ENCODE assay signal across 13 cellular contexts in genomic region chr18:45588284-45588683, GRCh38. TPM values are rescaled to one million over a fixed set of nuclear protein-coding genes. Genes with fewer than 3 reads are reported as not detected.
A peak's percentile ranks its signal among the peaks of the same experiment; 100 is the strongest.
DNase-seq lines count a peak whose midpoint lies in the region; ATAC-seq and TF ChIP-seq lines count a peak whose summit lies in the region.
"Had no signal": no experiment of that assay in that cellular context is flagged by ENCODE, and none has a peak within 500 bp of the region (broad histone marks: within the 10 kb centered on the region; RNA-seq: fewer than 3 reads in every experiment).

No MANE protein-coding gene starts in this region.

- no peak overlapping the region for H2AFZ ChIP-seq in PC-9

- H3K4me3 ChIP-seq in endodermal cell (ENCODE audit: low read length) (no peak overlapping the region), mucosa of descending colon (no peak overlapping the region), upper lobe of left lung (no peak overlapping the region), PC-9 (no peak overlapping the region)

- no TSS peak for BruUV-seq in PC-9 (replicated peaks; lab: Mats Ljungman, UMichigan)

- no peaks in the 10 kb centered on the region for H4K20me1 ChIP-seq in PC-9 (ENCODE audit: insufficient read depth)

- no peaks in the 10 kb centered on the region for H3K79me2 ChIP-seq in PC-9 (ENCODE audit: low read depth)

- no peak overlapping the region for H3K4me3 Mint-ChIP-seq in endodermal cell
- H3K4me3 Mint-ChIP-seq: naive B cell had no signal

- no peak overlapping the region for H3K27ac Mint-ChIP-seq in endodermal cell
- H3K27ac Mint-ChIP-seq: naive B cell had no signal

- H3K27me3 ChIP-seq in endodermal cell (ENCODE audit: control insufficient read depth, insufficient read depth, low read length, poor library complexity, severe bottlenecking) = no peaks in the 10 kb centered on the region
- no peaks in the 10 kb centered on the region for H3K27me3 ChIP-seq in upper lobe of left lung
- H3K27me3 ChIP-seq in PC-9 (ENCODE audit: insufficient read depth, low read depth) = peaks cover 4% of the 10 kb centered on the region; the same call in 1 of the 2 replicates

- POLR2A ChIA-PET in HEK293T (lab: Yijun Ruan, JAX) = interaction anchor here (2.0 kb wide), 1 partner anchor 16 kb away, joined by 4 read pairs; no protein-coding TSS in a partner anchor
- POLR2A ChIA-PET in PC-9 (lab: Charles Lee; ENCODE audit: unreplicated experiment) = no interaction called here

- no peak overlapping the region for H3K4me2 ChIP-seq in PC-9

- H3K36me3 Mint-ChIP-seq in endodermal cell (ENCODE audit: low read depth) = no peaks in the 10 kb centered on the region
- H3K36me3 Mint-ChIP-seq: naive B cell had no signal

- H3K9me3 Mint-ChIP-seq in endodermal cell = no peaks in the 10 kb centered on the region

- TF ChIP-seq EP300 in upper lobe of left lung (IDR thresholded peaks at IDR 0.05) = no peak

- H3K9me3 ChIP-seq in endodermal cell (ENCODE audit: control insufficient read depth, low read length) (peaks cover 7% of the 10 kb centered on the region), mucosa of descending colon (no peaks in the 10 kb centered on the region), upper lobe of left lung (no peaks in the 10 kb centered on the region), PC-9 (ENCODE audit: insufficient read depth, low read depth) (no peaks in the 10 kb centered on the region)

- TF ChIP-seq POLR2A in upper lobe of left lung (IDR thresholded peaks at IDR 0.05) = no peak

- CTCF ChIA-PET in HEK293T (lab: Yijun Ruan, JAX) = interaction anchor here (0.6 to 1.1 kb wide), 2 partner anchors 33 to 466 kb away, joined by 3 read pairs; no protein-coding TSS in a partner anchor
- CTCF ChIA-PET in PC-9 (lab: Charles Lee) = no interaction called here

- 90 to 100% methylated on average over 1 to 3 of the region's 3 CpGs for WGBS in endodermal cell (ENCODE audit: insufficient coverage in 1 of 2, insufficient read length in 1 of 2), 2 experiments
- whole genome bisulfite sequencing in upper lobe of left lung, 2 donors = 69 to 76% methylated on average over 3 of the region's 3 CpGs

- TF ChIP-seq CTCF in endodermal cell (conservative IDR thresholded peaks at IDR 0.05) = no peak
- TF ChIP-seq CTCF in mucosa of descending colon (IDR thresholded peaks at IDR 0.05) = no peak
- TF ChIP-seq CTCF in upper lobe of left lung (IDR thresholded peaks at IDR 0.05) = no peak
- no peak for TF ChIP-seq CTCF in PC-9 (conservative IDR thresholded peaks at IDR 0.05)

- H3K9ac ChIP-seq in endodermal cell (ENCODE audit: extremely low read depth, low read length, poor library complexity, severe bottlenecking) = no peak overlapping the region

- no peaks in the 10 kb centered on the region for H3F3A ChIP-seq in PC-9 (ENCODE audit: insufficient read depth, low read depth)

- intact Hi-C loops in mucosa of descending colon (cut with DNase I, micrococcal nuclease) (no loop called here), PC-9 (cut with micrococcal nuclease; ENCODE audit: unreplicated experiment) (no loop called here)

- H3K4me1 ChIP-seq in endodermal cell (ENCODE audit: control insufficient read depth, insufficient read depth, low read length) (no peaks in the 10 kb centered on the region), mucosa of descending colon (ENCODE audit: low read depth) (peaks cover 7% of the 10 kb centered on the region), upper lobe of left lung (peaks cover 0 to 2% (median 0%) of the 10 kb centered on the region in 4 donors), PC-9 (replicated peaks; ENCODE audit: insufficient read depth) (no peaks in the 10 kb centered on the region)

- no peaks in the 10 kb centered on the region for H3K9me2 ChIP-seq in PC-9 (ENCODE audit: insufficient read depth)

- H3K36me3 ChIP-seq in endodermal cell (ENCODE audit: control insufficient read depth, insufficient read depth, low read length) (no peaks in the 10 kb centered on the region), mucosa of descending colon (ENCODE audit: low read depth) (no peaks in the 10 kb centered on the region), upper lobe of left lung (no peaks in the 10 kb centered on the region), PC-9 (ENCODE audit: low read depth) (no peaks in the 10 kb centered on the region)
- H3K36me3 ChIP-seq: WERI-Rb-1 had no signal

- ATAC-seq in mucosa of descending colon (peak; percentile 25), upper lobe of left lung (ENCODE audit: low FRiP score in 2 of 2) (no peak), GM19463 (IDR thresholded peaks at IDR 0.05; ENCODE audit: unreplicated experiment) (no peak), HG02884 (IDR thresholded peaks at IDR 0.05; ENCODE audit: unreplicated experiment) (no peak)

- H3K27me3 Mint-ChIP-seq in endodermal cell (ENCODE audit: insufficient read depth) = no peaks in the 10 kb centered on the region

- DNase-seq in HEK293T (ENCODE audit: extremely low spot score) (no peak), endodermal cell (no peak), mucosa of descending colon (no peak), upper lobe of left lung (no peak), PC-9 (no peak)
- no peak for DNase-seq in stimulated activated CD4-positive, alpha-beta T cell treated with anti-CD3 and anti-CD28 coated beads, Interleukin-15, amount 100 ng/mL, for 24 hours
- DNase-seq: amygdala, naive B cell, NCI-H510A, SHP77 treated with DMSO at 0.1 percent for 48 hours, WERI-Rb-1 had no signal

- H3K27ac ChIP-seq in endodermal cell (ENCODE audit: low read depth, low read length) (peak overlapping the region; percentile 12), upper lobe of left lung (peak overlapping the region in 3 of 4 donors; percentile 19 to 42 (median 35)), PC-9 (no peak overlapping the region)
- H3K27ac ChIP-seq: WERI-Rb-1 had no signal

- H3K4me1 Mint-ChIP-seq in endodermal cell = peaks cover 13% of the 10 kb centered on the region
- H3K4me1 Mint-ChIP-seq: naive B cell had no signal

TF ChIP-seq in HEK293T, 16 proteins besides CTCF, POLR2A, EP300 and RAD21:
- TF ChIP-seq PKNOX1 (IDR thresholded peaks at IDR 0.05) = peak; percentile 43; the same call in 1 of the 2 replicates
- no peak for TF ChIP-seq CTBP1 (IDR thresholded peaks at IDR 0.05; ENCODE audit: borderline replicate concordance)

RNA-seq across cellular contexts. Expression of gene SLC14A2, which starts 27.0 kb away (rescaled TPM):
- total RNA-seq in endodermal cell = under 1 TPM in 1 of 2 donors, not detected in 1; 0.09 TPM
- 0.21 TPM for polyA plus RNA-seq in endodermal cell (2013, experiment 1 of 2)
- 0.33 TPM for polyA plus RNA-seq in endodermal cell (2013, experiment 2 of 2)
- total RNA-seq in mucosa of descending colon = under 1 TPM in 1 of 3 donors, not detected in 2; 0.17 TPM
- under 1 TPM in 2 of 6 donors, not detected in 4; 0.10 to 0.29 TPM for total RNA-seq in upper lobe of left lung
- total RNA-seq in PC-9 (2021) = not detected in 2 replicates
